In genomic region chr15:66114863-66115425, GRCh38 we compare ENCODE assay signal across 1 cellular context.
TF ChIP-seq lines count a peak whose summit lies in the region.

No MANE protein-coding gene starts in this region.

TF ChIP-seq in H1, 55 proteins besides CTCF, POLR2A, EP300 and RAD21 (continued from another document):
- TF ChIP-seq SUZ12 (IDR thresholded peaks at IDR 0.05; ENCODE audit: low read length) (no peak), ZNF274 (IDR thresholded peaks at IDR 0.05; ENCODE audit: borderline replicate concordance, extremely low read depth, low read length) (no peak)
